In the genomic region with DNA sequence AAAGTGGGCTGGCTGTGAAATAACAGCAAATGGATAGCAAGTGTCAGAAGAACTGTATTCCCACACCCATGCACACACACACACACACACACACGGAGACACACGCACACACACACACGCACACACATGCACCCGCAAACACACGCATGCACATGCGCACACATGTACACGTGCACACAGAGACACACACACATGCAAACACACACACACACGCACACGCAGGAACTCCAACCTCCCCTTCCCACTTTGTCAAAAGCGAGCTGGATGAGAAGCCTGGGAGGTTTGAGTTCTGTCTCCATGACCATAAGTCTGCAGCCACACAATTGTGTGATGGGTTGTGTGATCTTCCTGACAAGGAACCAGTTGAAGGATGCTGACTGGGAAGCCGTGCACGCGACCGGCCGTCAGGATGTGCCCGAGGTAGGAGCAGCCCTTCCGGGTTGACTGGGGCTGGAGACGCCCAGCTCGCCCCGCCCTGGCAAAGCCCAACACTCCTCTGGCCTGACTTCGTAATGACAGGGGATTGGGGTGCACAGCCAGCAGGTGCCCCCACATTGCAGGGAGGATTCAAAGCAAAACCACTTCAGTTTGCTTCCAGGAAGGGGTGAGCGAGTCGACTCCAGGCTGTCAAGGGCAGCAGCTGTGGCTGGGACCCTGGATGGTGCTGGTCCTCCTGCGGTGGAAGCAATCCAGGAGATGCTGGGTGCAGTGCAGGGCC, we compare ENCODE assay signal across 22 cellular contexts. TPM values are rescaled to one million over a fixed set of nuclear protein-coding genes. Genes with fewer than 3 reads are reported as not detected.
DNase-seq lines count a peak whose midpoint lies in the region; ATAC-seq and TF ChIP-seq lines count a peak whose summit lies in the region.
"Had no signal": no experiment of that assay in that cellular context is flagged by ENCODE, and none has a peak within 500 bp of the region (broad histone marks: within the 10 kb centered on the region; RNA-seq: fewer than 3 reads in every experiment).

No MANE protein-coding gene starts in this region.

- peak overlapping the region; percentile 48 for H3K4ac ChIP-seq in neuronal stem cell (ENCODE audit: low read length)

- no peak overlapping the region for H3K4me3 Mint-ChIP-seq in endodermal cell
- H3K4me3 Mint-ChIP-seq in activated T-cell treated with anti-CD3 and anti-CD28 coated beads, Interleukin-2, amount 50 U/mL, for 72 hours = no peak overlapping the region
- H3K4me3 Mint-ChIP-seq: CD4-positive, alpha-beta memory T cell had no signal

- no peaks in the 10 kb centered on the region for H3K9me3 ChIP-seq in right cardiac atrium (ENCODE audit: control insufficient read depth, low read length)
- H3K9me3 ChIP-seq in endodermal cell (ENCODE audit: control insufficient read depth, low read length) = no peaks in the 10 kb centered on the region
- H3K9me3 ChIP-seq in neuronal stem cell (replicated peaks in 1 of 2; ENCODE audit: control insufficient read depth in 2 of 2, insufficient read depth in 1 of 2, low read depth in 1 of 2, low read length in 2 of 2) = peaks cover 4 to 9% of the 10 kb centered on the region in 2 donors
- no peaks in the 10 kb centered on the region for H3K9me3 ChIP-seq in aorta (ENCODE audit: control insufficient read depth, low read length)
- H3K9me3 ChIP-seq: lower lobe of right lung, upper lobe of left lung had no signal

- ATAC-seq in right cardiac atrium (peak; percentile 9 to 15), Right ventricle myocardium inferior (no peak), aorta (ENCODE audit: low FRiP score) (peak; percentile 49), HG03460 (IDR thresholded peaks at IDR 0.05; ENCODE audit: unreplicated experiment) (no peak)
- no peak for ATAC-seq in activated T-cell treated with anti-CD3 and anti-CD28 coated beads, Interleukin-2, amount 50 U/mL, for 72 hours (replicated peaks in 1 of 2)
- ATAC-seq: HCT116 had no signal

- TF ChIP-seq CTCF in endodermal cell (conservative IDR thresholded peaks at IDR 0.05) = no peak

- intact Hi-C loops in right cardiac atrium (cut with DNase I) = no loop called here
- intact Hi-C loops in Right ventricle myocardium inferior (cut with DNase I) = no loop called here
- intact Hi-C loops in aorta (cut with DNase I) = no loop called here

- H3K9ac ChIP-seq in endodermal cell (ENCODE audit: extremely low read depth, low read length, poor library complexity, severe bottlenecking) = no peak overlapping the region
- H3K9ac ChIP-seq in neuronal stem cell (ENCODE audit: low read depth, low read length, poor library complexity) = peak overlapping the region; percentile 13

- H3K4me1 ChIP-seq in right cardiac atrium (ENCODE audit: control insufficient read depth, insufficient read depth, low read length) (no peaks in the 10 kb centered on the region), endodermal cell (ENCODE audit: control insufficient read depth, insufficient read depth, low read length) (no peaks in the 10 kb centered on the region), neuronal stem cell (ENCODE audit: control insufficient read depth in 2 of 2, insufficient read depth in 1 of 2, low read depth in 1 of 2, low read length in 2 of 2) (peaks cover 17 to 24% of the 10 kb centered on the region in 2 donors), aorta (ENCODE audit: control insufficient read depth in 1 of 2, insufficient read depth in 2 of 2, low read length in 2 of 2) (no peaks in the 10 kb centered on the region)

- H3K14ac ChIP-seq in neuronal stem cell (ENCODE audit: low read length) = peak overlapping the region; percentile 96

- H3K36me3 Mint-ChIP-seq in endodermal cell (ENCODE audit: low read depth) = no peaks in the 10 kb centered on the region
- peaks cover 3 to 4% of the 10 kb centered on the region in 2 donors for H3K36me3 Mint-ChIP-seq in activated T-cell treated with anti-CD3 and anti-CD28 coated beads, Interleukin-2, amount 50 U/mL, for 72 hours (ENCODE audit: insufficient read depth in 2 of 2)
- H3K36me3 Mint-ChIP-seq: CD4-positive, alpha-beta memory T cell had no signal

- no peak overlapping the region for H3K4me3 ChIP-seq in right cardiac atrium (ENCODE audit: low read length)
- no peak overlapping the region for H3K4me3 ChIP-seq in endodermal cell (ENCODE audit: low read length)
- H3K4me3 ChIP-seq in neuronal stem cell (ENCODE audit: low read length in 2 of 2) = peak overlapping the region in 1 of 2 donors; percentile 41
- no peak overlapping the region for H3K4me3 ChIP-seq in aorta (ENCODE audit: low read length in 2 of 2)
- H3K4me3 ChIP-seq: lower lobe of right lung, upper lobe of left lung had no signal

- no peak overlapping the region for H3K4me2 ChIP-seq in neuronal stem cell (ENCODE audit: insufficient read depth, low read length, poor library complexity, severe bottlenecking)

- peak overlapping the region; percentile 23 for H4K91ac ChIP-seq in neuronal stem cell (ENCODE audit: low read depth, low read length, poor library complexity)

- H3K27me3 ChIP-seq in right cardiac atrium (ENCODE audit: control insufficient read depth, insufficient read depth) (no peaks in the 10 kb centered on the region), endodermal cell (ENCODE audit: control insufficient read depth, insufficient read depth, low read length, poor library complexity, severe bottlenecking) (no peaks in the 10 kb centered on the region), neuronal stem cell (ENCODE audit: control insufficient read depth in 3 of 3, insufficient read depth in 3 of 3, low read depth in 1 of 3, low read length in 3 of 3) (peaks cover 0 to 3% (median 0%) of the 10 kb centered on the region in 3 experiments), aorta (ENCODE audit: control insufficient read depth in 1 of 2, insufficient read depth in 2 of 2, low read length in 1 of 2) (no peaks in the 10 kb centered on the region)
- H3K27me3 ChIP-seq: upper lobe of left lung had no signal

- H2BK15ac ChIP-seq in neuronal stem cell (ENCODE audit: low read length) = peak overlapping the region; percentile 98

- H3K36me3 ChIP-seq in endodermal cell (ENCODE audit: control insufficient read depth, insufficient read depth, low read length) = no peaks in the 10 kb centered on the region
- H3K36me3 ChIP-seq in neuronal stem cell (replicated peaks in 1 of 2; ENCODE audit: control insufficient read depth in 2 of 2, insufficient read depth in 2 of 2, low read length in 2 of 2) = no peaks in the 10 kb centered on the region
- no peaks in the 10 kb centered on the region for H3K36me3 ChIP-seq in aorta (ENCODE audit: control insufficient read depth in 1 of 2, insufficient read depth in 2 of 2, low read length in 1 of 2)
- H3K36me3 ChIP-seq: lower lobe of right lung, upper lobe of left lung had no signal

- H3K27ac ChIP-seq in right cardiac atrium (ENCODE audit: low read length) = no peak overlapping the region
- H3K27ac ChIP-seq in endodermal cell (ENCODE audit: low read depth, low read length) = peak overlapping the region; percentile 98
- no peak overlapping the region for H3K27ac ChIP-seq in neuronal stem cell (replicated peaks; ENCODE audit: low read length)
- H3K27ac ChIP-seq in aorta (ENCODE audit: low read depth in 1 of 2, low read length in 2 of 2) = no peak overlapping the region

- H3K27me3 Mint-ChIP-seq in endodermal cell (ENCODE audit: insufficient read depth) = peaks cover 1% of the 10 kb centered on the region
- H3K27me3 Mint-ChIP-seq in activated T-cell treated with anti-CD3 and anti-CD28 coated beads, Interleukin-2, amount 50 U/mL, for 72 hours (ENCODE audit: low read depth) = peaks cover 10% of the 10 kb centered on the region

- DNase-seq in right cardiac atrium = no peak
- DNase-seq in Right ventricle myocardium inferior (ENCODE audit: missing footprints) = no peak
- DNase-seq in endodermal cell = peak; percentile 38
- no peak for DNase-seq in neuronal stem cell (ENCODE audit: low spot score)
- DNase-seq in aorta = peak in 1 of 2 donors; percentile 23
- no peak for DNase-seq in activated T-cell treated with anti-CD3 and anti-CD28 coated beads, Interleukin-2, amount 50 U/mL, for 72 hours
- no peak for DNase-seq in stimulated activated CD4-positive, alpha-beta T cell treated with anti-CD3 and anti-CD28 coated beads, Interleukin-2, amount 100 ng/mL, for 48 hours
- DNase-seq: activated CD4-positive, CD25-positive, alpha-beta regulatory T cell treated with anti-CD3 and anti-CD28 coated beads, Interleukin-2, amount 50 U/mL, for 72 hours; activated naive CD4-positive, alpha-beta T cell treated with anti-CD3 and anti-CD28 coated beads, Interleukin-2, amount 50 U/mL, for 16 hours; CD4-positive, alpha-beta memory T cell; cerebellar nuclear complex; DMS53; erythroblast; Karpas-422; lower lobe of right lung; MV-4-11; NCI-H1694; occipital lobe; stimulated activated CD8-positive, alpha-beta memory T cell treated with anti-CD3 and anti-CD28 coated beads, Interleukin-4, amount 100 ng/mL, for 48 hours; upper lobe of left lung had no signal

- peak overlapping the region; percentile 99 for H2BK12ac ChIP-seq in neuronal stem cell (ENCODE audit: low read length)

- peaks cover 3% of the 10 kb centered on the region for H3K4me1 Mint-ChIP-seq in endodermal cell
- peaks cover 20% of the 10 kb centered on the region for H3K4me1 Mint-ChIP-seq in activated T-cell treated with anti-CD3 and anti-CD28 coated beads, Interleukin-2, amount 50 U/mL, for 72 hours (ENCODE audit: low read depth)

- peaks cover 3% of the 10 kb centered on the region for H3K79me1 ChIP-seq in neuronal stem cell (ENCODE audit: low read depth, low read length)

- 95% methylated on average over 24 of the region's 24 CpGs for WGBS in right cardiac atrium
- WGBS in endodermal cell (ENCODE audit: insufficient coverage in 1 of 2, insufficient read length in 1 of 2), 2 experiments = 93 to 94% methylated on average over 11 to 24 of the region's 24 CpGs
- WGBS in neuronal stem cell (ENCODE audit: extremely low coverage in 2 of 2, insufficient read length in 2 of 2, insufficient replicate concordance in 1 of 2), 2 donors = no CpG with 5 or more reads among the region's 24 CpGs
- 94 to 96% methylated on average over 24 of the region's 24 CpGs for WGBS in aorta, 2 donors

- no peak overlapping the region for H2AFZ ChIP-seq in neuronal stem cell (ENCODE audit: low read length)

- peak overlapping the region; percentile 93 for H2BK5ac ChIP-seq in neuronal stem cell (ENCODE audit: low read length)

- H2AK5ac ChIP-seq in neuronal stem cell (ENCODE audit: low read depth, low read length) = peak overlapping the region; percentile 98

- H3K27ac Mint-ChIP-seq in endodermal cell = no peak overlapping the region
- no peak overlapping the region for H3K27ac Mint-ChIP-seq in activated T-cell treated with anti-CD3 and anti-CD28 coated beads, Interleukin-2, amount 50 U/mL, for 72 hours
- H3K27ac Mint-ChIP-seq: CD4-positive, alpha-beta memory T cell had no signal

- H3K23ac ChIP-seq in neuronal stem cell (ENCODE audit: low read depth, low read length, poor library complexity) = peak overlapping the region; percentile 83

- H2BK120ac ChIP-seq in neuronal stem cell (ENCODE audit: low read depth, low read length) = no peak overlapping the region

- H3K9me3 Mint-ChIP-seq in endodermal cell = no peaks in the 10 kb centered on the region
- peaks cover 2 to 3% of the 10 kb centered on the region in 2 donors for H3K9me3 Mint-ChIP-seq in activated T-cell treated with anti-CD3 and anti-CD28 coated beads, Interleukin-2, amount 50 U/mL, for 72 hours

- H3K18ac ChIP-seq in neuronal stem cell (ENCODE audit: low read length) = peak overlapping the region; percentile 84

- H4K8ac ChIP-seq in neuronal stem cell (ENCODE audit: low read depth, low read length) = no peak overlapping the region

RNA-seq across cellular contexts. Expression of gene NKD2, which starts 29.3 kb away (rescaled TPM):
- total RNA-seq in right cardiac atrium (1 to 10 TPM; 1.9 to 8.6 (median 3.1) TPM), Right ventricle myocardium inferior (4.4 TPM), endodermal cell (10 to 100 TPM; 11.2 to 13.9 TPM), aorta (1 to 10 TPM; 2.8 to 6.8 TPM)
- polyA plus RNA-seq in right cardiac atrium (2.6 TPM), aorta (under 1 TPM in 1 of 2 donors, not detected in 1; 0.10 TPM)
- polyA plus RNA-seq in endodermal cell (2013, experiment 1 of 2) = 63.1 TPM
- 59.4 TPM for polyA plus RNA-seq in endodermal cell (2013, experiment 2 of 2)
- polyA plus RNA-seq in neuronal stem cell (2013, experiment 1 of 2) = 11.1 TPM
- polyA plus RNA-seq in neuronal stem cell (2013, experiment 2 of 2) = 11.1 TPM
- total RNA-seq in activated T-cell treated with anti-CD3 and anti-CD28 coated beads, Interleukin-2, amount 50 U/mL, for 72 hours = 10 to 100 TPM; 18.7 to 25.0 TPM
- total RNA-seq: CD4-positive, alpha-beta memory T cell had no signal
- polyA plus RNA-seq: CD4-positive, alpha-beta memory T cell had no signal

Comparison
In these comparisons a context has a peak if more than half of its experiments do, and no peak if none do; other contexts are left out.
1. ATAC-seq: peak in right cardiac atrium (2 of 2) and aorta (single experiment); none in Right ventricle myocardium inferior (single experiment), HG03460 (single experiment) and activated T-cell treated with anti-CD3 and anti-CD28 coated beads, Interleukin-2, amount 50 U/mL, for 72 hours (0 of 2).